33 cellular contexts compared by ENCODE assay signal in the genomic region with DNA sequence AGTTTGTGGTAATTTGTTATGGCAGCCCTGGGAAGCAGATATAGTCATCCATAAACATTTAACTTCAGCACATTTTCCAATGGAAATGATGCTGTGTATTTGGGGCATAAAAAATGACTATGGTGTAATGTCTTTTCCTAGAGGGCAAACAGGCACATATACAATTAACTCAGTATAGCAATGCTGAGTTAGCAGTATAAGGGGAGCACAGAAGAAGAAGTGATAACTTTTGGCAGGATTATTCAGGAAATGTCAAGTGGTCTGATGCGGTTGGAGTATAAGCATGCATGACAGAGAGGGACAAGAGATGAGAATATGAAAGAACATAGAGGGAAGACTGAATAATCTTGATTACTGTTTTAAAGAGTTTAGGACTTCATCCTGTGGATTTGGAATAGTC. TPM values are rescaled to one million over a fixed set of nuclear protein-coding genes. Genes with fewer than 3 reads are reported as not detected.
"Had no signal": no experiment of that assay in that cellular context is flagged by ENCODE, and none has a peak within 500 bp of the region (broad histone marks: within the 10 kb centered on the region; RNA-seq: fewer than 3 reads in every experiment).

No MANE protein-coding gene starts in this region.

- H3K4me3 ChIP-seq: adrenal gland, body of pancreas, esophagus muscularis mucosa, gastroesophageal sphincter, heart right ventricle, hepatocyte had no signal

- H3K36me3 ChIP-seq: adrenal gland, esophagus muscularis mucosa, gastroesophageal sphincter, heart right ventricle had no signal

- DNase-seq: activated CD4-positive, alpha-beta memory T cell treated with anti-CD3 and anti-CD28 coated beads, Interleukin-2, amount 10 ng/mL, durations not matched to agents 7 days and 5 days; activated CD4-positive, alpha-beta T cell treated with anti-CD3 and anti-CD28 coated beads for 1 hour; activated CD4-positive, alpha-beta T cell treated with anti-CD3 and anti-CD28 coated beads for 4 hours; activated CD4-positive, alpha-beta T cell treated with anti-CD3 and anti-CD28 coated beads, Interleukin-2, amount 10 ng/mL, durations not matched to agents 7 days and 5 days; activated CD4-positive, alpha-beta T cell treated with anti-CD3 and anti-CD28 coated beads, Interleukin-2, amount 50 U/mL, for 4 hours; activated CD8-positive, alpha-beta memory T cell treated with anti-CD3 and anti-CD28 coated beads, Interleukin-2, amount 50 U/mL, for 48 hours; activated effector memory CD4-positive, alpha-beta T cell treated with Interleukin-2 at 50 U/mL for 16 hours; activated gamma-delta T cell treated with Interleukin-2 at 50 U/mL for 16 hours; activated naive CD4-positive, alpha-beta T cell treated with anti-CD3 and anti-CD28 coated beads, Interleukin-2, amount 50 U/mL, for 16 hours; activated naive CD4-positive, alpha-beta T cell treated with Interleukin-2 at 50 U/mL for 16 hours; activated naive CD8-positive, alpha-beta T cell treated with anti-CD3 and anti-CD28 coated beads, Interleukin-2, amount 50 U/mL, for 24 hours; activated T-cell treated with anti-CD3 and anti-CD28 coated beads for 4 hours; activated T-cell treated with anti-CD3 and anti-CD28 coated beads, Interleukin-2, amount 50 U/mL, for 24 hours; adrenal gland; amygdala; aorta; body of pancreas; caudate nucleus; cortex of kidney; dermis blood vessel endothelial cell; effector CD4-positive, alpha-beta T cell; effector memory CD8-positive, alpha-beta T cell; erythroblast; foreskin melanocyte; heart right ventricle had no signal

- H3K4me1 Mint-ChIP-seq: activated CD4-positive, alpha-beta memory T cell treated with anti-CD3 and anti-CD28 coated beads, Interleukin-2, amount 10 ng/mL, durations not matched to agents 7 days and 5 days; activated CD4-positive, alpha-beta T cell treated with anti-CD3 and anti-CD28 coated beads, Interleukin-2, amount 10 ng/mL, durations not matched to agents 7 days and 5 days; activated naive CD8-positive, alpha-beta T cell treated with anti-CD3 and anti-CD28 coated beads, Interleukin-2, amount 50 U/mL, for 24 hours; activated T-helper 17 cell treated with anti-CD3 and anti-CD28 coated beads, Interleukin-2, amount 50 U/mL, for 72 hours; WTC11 had no signal

- H3K27me3 Mint-ChIP-seq: activated CD4-positive, alpha-beta memory T cell treated with anti-CD3 and anti-CD28 coated beads, Interleukin-2, amount 10 ng/mL, durations not matched to agents 7 days and 5 days; activated CD4-positive, alpha-beta T cell treated with anti-CD3 and anti-CD28 coated beads, Interleukin-2, amount 10 ng/mL, durations not matched to agents 7 days and 5 days; activated naive CD8-positive, alpha-beta T cell; activated naive CD8-positive, alpha-beta T cell treated with anti-CD3 and anti-CD28 coated beads, Interleukin-2, amount 50 U/mL, for 24 hours; activated T-cell treated with anti-CD3 and anti-CD28 coated beads, Interleukin-2, amount 50 U/mL, for 24 hours; activated T-helper 17 cell treated with anti-CD3 and anti-CD28 coated beads, Interleukin-2, amount 50 U/mL, for 72 hours; effector memory CD8-positive, alpha-beta T cell had no signal

- H2AFZ ChIP-seq: hepatocyte had no signal

- H3K36me3 Mint-ChIP-seq: activated naive CD8-positive, alpha-beta T cell; WTC11 had no signal

- FAIRE-seq: colon had no signal

- H3K79me2 ChIP-seq: hepatocyte had no signal

- H3K4me3 Mint-ChIP-seq: activated CD4-positive, alpha-beta memory T cell treated with anti-CD3 and anti-CD28 coated beads, Interleukin-2, amount 10 ng/mL, durations not matched to agents 7 days and 5 days; activated CD4-positive, alpha-beta T cell treated with anti-CD3 and anti-CD28 coated beads, Interleukin-2, amount 10 ng/mL, durations not matched to agents 7 days and 5 days; activated naive CD8-positive, alpha-beta T cell; activated naive CD8-positive, alpha-beta T cell treated with anti-CD3 and anti-CD28 coated beads, Interleukin-2, amount 50 U/mL, for 24 hours; activated T-cell treated with anti-CD3 and anti-CD28 coated beads, Interleukin-2, amount 50 U/mL, for 24 hours; activated T-helper 17 cell treated with anti-CD3 and anti-CD28 coated beads, Interleukin-2, amount 50 U/mL, for 72 hours; effector memory CD8-positive, alpha-beta T cell; WTC11 had no signal

- H3K4me1 ChIP-seq: adrenal gland, body of pancreas, gastroesophageal sphincter, heart right ventricle had no signal

- H3K27me3 ChIP-seq: adrenal gland, body of pancreas, esophagus muscularis mucosa, gastroesophageal sphincter, heart right ventricle, hepatocyte had no signal

- H3K27ac ChIP-seq: adrenal gland, body of pancreas, esophagus muscularis mucosa, gastroesophageal sphincter, heart right ventricle, hepatocyte, VCaP had no signal

- H3K4me2 ChIP-seq: hepatocyte had no signal

- ATAC-seq: activated naive CD8-positive, alpha-beta T cell treated with anti-CD3 and anti-CD28 coated beads, Interleukin-2, amount 50 U/mL, for 24 hours; activated T-helper 17 cell treated with anti-CD3 and anti-CD28 coated beads, Interleukin-2, amount 50 U/mL, for 72 hours; body of pancreas; effector memory CD8-positive, alpha-beta T cell; gastroesophageal sphincter; heart right ventricle; WTC11 had no signal

- H3K27ac Mint-ChIP-seq: activated CD4-positive, alpha-beta memory T cell treated with anti-CD3 and anti-CD28 coated beads, Interleukin-2, amount 10 ng/mL, durations not matched to agents 7 days and 5 days; activated CD4-positive, alpha-beta T cell treated with anti-CD3 and anti-CD28 coated beads, Interleukin-2, amount 10 ng/mL, durations not matched to agents 7 days and 5 days; activated naive CD8-positive, alpha-beta T cell; activated naive CD8-positive, alpha-beta T cell treated with anti-CD3 and anti-CD28 coated beads, Interleukin-2, amount 50 U/mL, for 24 hours; activated T-cell treated with anti-CD3 and anti-CD28 coated beads, Interleukin-2, amount 50 U/mL, for 24 hours; activated T-helper 17 cell treated with anti-CD3 and anti-CD28 coated beads, Interleukin-2, amount 50 U/mL, for 72 hours; effector memory CD8-positive, alpha-beta T cell; WTC11 had no signal

- H3K9me3 ChIP-seq: adrenal gland, body of pancreas, esophagus muscularis mucosa, gastroesophageal sphincter had no signal

RNA-seq across cellular contexts. Expression of a gene that starts 55.3 kb away (rescaled TPM):
- total RNA-seq: activated CD4-positive, alpha-beta memory T cell treated with anti-CD3 and anti-CD28 coated beads, Interleukin-2, amount 10 ng/mL, durations not matched to agents 7 days and 5 days; activated CD4-positive, alpha-beta T cell treated with anti-CD3 and anti-CD28 coated beads, Interleukin-2, amount 10 ng/mL, durations not matched to agents 7 days and 5 days; activated T-helper 17 cell treated with anti-CD3 and anti-CD28 coated beads, Interleukin-2, amount 50 U/mL, for 72 hours had no signal
